Comparison of ENCODE assay signal across 1 cellular context in the genomic region with DNA sequence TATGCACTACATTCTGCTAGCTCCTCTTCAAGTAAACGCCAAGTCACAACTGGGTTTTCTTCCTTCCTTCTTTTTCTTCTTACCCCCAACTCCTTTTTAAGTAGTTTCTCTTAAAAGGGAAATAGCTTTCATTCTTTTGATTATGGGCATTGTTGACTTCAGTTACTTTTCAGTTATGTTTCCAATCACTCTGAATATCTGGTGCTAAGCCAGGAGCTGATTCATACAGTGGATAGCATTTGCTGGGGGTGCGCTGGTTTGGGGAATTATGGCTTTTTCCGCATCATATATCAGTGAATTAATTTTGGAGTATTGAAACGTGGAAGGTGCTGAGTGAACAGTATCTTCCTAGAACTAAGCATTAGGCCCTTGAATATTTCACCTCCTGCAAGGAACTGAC.
TF ChIP-seq lines count a peak whose summit lies in the region.

No MANE protein-coding gene starts in this region.

TF ChIP-seq in SK-N-SH treated with all-trans-retinoic acid at 6 μM for 48 hours, 23 proteins besides CTCF, POLR2A, EP300 and RAD21 (continued from another document):
- TF ChIP-seq, protein P1, sequence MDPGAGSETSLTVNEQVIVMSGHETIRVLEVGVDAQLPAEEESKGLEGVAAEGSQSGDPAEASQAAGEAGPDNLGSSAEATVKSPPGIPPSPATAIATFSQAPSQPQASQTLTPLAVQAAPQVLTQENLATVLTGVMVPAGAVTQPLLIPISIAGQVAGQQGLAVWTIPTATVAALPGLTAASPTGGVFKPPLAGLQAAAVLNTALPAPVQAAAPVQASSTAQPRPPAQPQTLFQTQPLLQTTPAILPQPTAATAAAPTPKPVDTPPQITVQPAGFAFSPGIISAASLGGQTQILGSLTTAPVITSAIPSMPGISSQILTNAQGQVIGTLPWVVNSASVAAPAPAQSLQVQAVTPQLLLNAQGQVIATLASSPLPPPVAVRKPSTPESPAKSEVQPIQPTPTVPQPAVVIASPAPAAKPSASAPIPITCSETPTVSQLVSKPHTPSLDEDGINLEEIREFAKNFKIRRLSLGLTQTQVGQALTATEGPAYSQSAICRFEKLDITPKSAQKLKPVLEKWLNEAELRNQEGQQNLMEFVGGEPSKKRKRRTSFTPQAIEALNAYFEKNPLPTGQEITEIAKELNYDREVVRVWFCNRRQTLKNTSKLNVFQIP (CRISPR knock-in tag; IDR thresholded peaks at IDR 0.05; ENCODE audit: borderline replicate concordance, low read depth): no peak
- TF ChIP-seq, protein P2, sequence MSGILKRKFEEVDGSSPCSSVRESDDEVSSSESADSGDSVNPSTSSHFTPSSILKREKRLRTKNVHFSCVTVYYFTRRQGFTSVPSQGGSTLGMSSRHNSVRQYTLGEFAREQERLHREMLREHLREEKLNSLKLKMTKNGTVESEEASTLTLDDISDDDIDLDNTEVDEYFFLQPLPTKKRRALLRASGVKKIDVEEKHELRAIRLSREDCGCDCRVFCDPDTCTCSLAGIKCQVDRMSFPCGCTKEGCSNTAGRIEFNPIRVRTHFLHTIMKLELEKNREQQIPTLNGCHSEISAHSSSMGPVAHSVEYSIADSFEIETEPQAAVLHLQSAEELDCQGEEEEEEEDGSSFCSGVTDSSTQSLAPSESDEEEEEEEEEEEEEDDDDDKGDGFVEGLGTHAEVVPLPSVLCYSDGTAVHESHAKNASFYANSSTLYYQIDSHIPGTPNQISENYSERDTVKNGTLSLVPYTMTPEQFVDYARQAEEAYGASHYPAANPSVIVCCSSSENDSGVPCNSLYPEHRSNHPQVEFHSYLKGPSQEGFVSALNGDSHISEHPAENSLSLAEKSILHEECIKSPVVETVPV (CRISPR knock-in tag; IDR thresholded peaks at IDR 0.05): no peak
- no peak for TF ChIP-seq TCF4 (CRISPR knock-in tag; IDR thresholded peaks at IDR 0.05; ENCODE audit: borderline replicate concordance)
- no peak for TF ChIP-seq BACH2 (CRISPR knock-in tag; IDR thresholded peaks at IDR 0.05; ENCODE audit: borderline replicate concordance)
- TF ChIP-seq, protein P3, sequence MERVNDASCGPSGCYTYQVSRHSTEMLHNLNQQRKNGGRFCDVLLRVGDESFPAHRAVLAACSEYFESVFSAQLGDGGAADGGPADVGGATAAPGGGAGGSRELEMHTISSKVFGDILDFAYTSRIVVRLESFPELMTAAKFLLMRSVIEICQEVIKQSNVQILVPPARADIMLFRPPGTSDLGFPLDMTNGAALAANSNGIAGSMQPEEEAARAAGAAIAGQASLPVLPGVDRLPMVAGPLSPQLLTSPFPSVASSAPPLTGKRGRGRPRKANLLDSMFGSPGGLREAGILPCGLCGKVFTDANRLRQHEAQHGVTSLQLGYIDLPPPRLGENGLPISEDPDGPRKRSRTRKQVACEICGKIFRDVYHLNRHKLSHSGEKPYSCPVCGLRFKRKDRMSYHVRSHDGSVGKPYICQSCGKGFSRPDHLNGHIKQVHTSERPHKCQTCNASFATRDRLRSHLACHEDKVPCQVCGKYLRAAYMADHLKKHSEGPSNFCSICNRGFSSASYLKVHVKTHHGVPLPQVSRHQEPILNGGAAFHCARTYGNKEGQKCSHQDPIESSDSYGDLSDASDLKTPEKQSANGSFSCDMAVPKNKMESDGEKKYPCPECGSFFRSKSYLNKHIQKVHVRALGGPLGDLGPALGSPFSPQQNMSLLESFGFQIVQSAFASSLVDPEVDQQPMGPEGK (CRISPR knock-in tag; IDR thresholded peaks at IDR 0.05; ENCODE audit: borderline replicate concordance): no peak
- no peak for TF ChIP-seq CSDC2 (CRISPR knock-in tag; IDR thresholded peaks at IDR 0.05)
- TF ChIP-seq ZNF70 (CRISPR knock-in tag; IDR thresholded peaks at IDR 0.05): no peak
- TF ChIP-seq, protein P4, sequence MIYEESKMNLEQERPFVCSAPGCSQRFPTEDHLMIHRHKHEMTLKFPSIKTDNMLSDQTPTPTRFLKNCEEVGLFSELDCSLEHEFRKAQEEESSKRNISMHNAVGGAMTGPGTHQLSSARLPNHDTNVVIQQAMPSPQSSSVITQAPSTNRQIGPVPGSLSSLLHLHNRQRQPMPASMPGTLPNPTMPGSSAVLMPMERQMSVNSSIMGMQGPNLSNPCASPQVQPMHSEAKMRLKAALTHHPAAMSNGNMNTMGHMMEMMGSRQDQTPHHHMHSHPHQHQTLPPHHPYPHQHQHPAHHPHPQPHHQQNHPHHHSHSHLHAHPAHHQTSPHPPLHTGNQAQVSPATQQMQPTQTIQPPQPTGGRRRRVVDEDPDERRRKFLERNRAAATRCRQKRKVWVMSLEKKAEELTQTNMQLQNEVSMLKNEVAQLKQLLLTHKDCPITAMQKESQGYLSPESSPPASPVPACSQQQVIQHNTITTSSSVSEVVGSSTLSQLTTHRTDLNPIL (CRISPR knock-in tag; IDR thresholded peaks at IDR 0.05; ENCODE audit: low read depth): no peak
- no peak for TF ChIP-seq ZFP3 (CRISPR knock-in tag; IDR thresholded peaks at IDR 0.05)
- TF ChIP-seq ARNTL (CRISPR knock-in tag; IDR thresholded peaks at IDR 0.05; ENCODE audit: borderline replicate concordance, low read depth): no peak
- no peak for TF ChIP-seq ESRRG (CRISPR knock-in tag; IDR thresholded peaks at IDR 0.05)
- TF ChIP-seq ZC3H10 (CRISPR knock-in tag; IDR thresholded peaks at IDR 0.05): no peak
- TF ChIP-seq ZNF565 (CRISPR knock-in tag; conservative IDR thresholded peaks at IDR 0.05; ENCODE audit: low read depth): no peak
- TF ChIP-seq ZFP30 (CRISPR knock-in tag; IDR thresholded peaks at IDR 0.05): no peak
- no peak for TF ChIP-seq PPARA (CRISPR knock-in tag; IDR thresholded peaks at IDR 0.05; ENCODE audit: borderline replicate concordance)
- TF ChIP-seq OSR1 (CRISPR knock-in tag; IDR thresholded peaks at IDR 0.05): no peak
- TF ChIP-seq SNAI2 (CRISPR knock-in tag; IDR thresholded peaks at IDR 0.05): no peak
- TF ChIP-seq TOX (CRISPR knock-in tag; IDR thresholded peaks at IDR 0.05; ENCODE audit: borderline replicate concordance): no peak
- no peak for TF ChIP-seq RARB (CRISPR knock-in tag; IDR thresholded peaks at IDR 0.05)
